Comparison of ENCODE assay signal across 8 cellular contexts in genomic region chr4:110197421-110198398, GRCh38. TPM values are rescaled to one million over a fixed set of nuclear protein-coding genes. Genes with fewer than 3 reads are reported as not detected.
A peak's percentile ranks its signal among the peaks of the same experiment; 100 is the strongest.
DNase-seq lines count a peak whose midpoint lies in the region; ATAC-seq, FAIRE-seq and TF ChIP-seq lines count a peak whose summit lies in the region.

No MANE protein-coding gene starts in this region.

- peaks cover 6% of the 10 kb centered on the region for H3K36me3 ChIP-seq in DND-41 (ENCODE audit: insufficient read depth, low read length)
- no peaks in the 10 kb centered on the region for H3K36me3 ChIP-seq in HCT116 (ENCODE audit: control insufficient read depth in 1 of 2, insufficient read depth in 2 of 2, low read length in 2 of 2)
- H3K36me3 ChIP-seq in HepG2 (replicated peaks in 1 of 2; ENCODE audit: control insufficient read depth in 1 of 2, insufficient read depth in 2 of 2, low read length in 2 of 2): no peaks in the 10 kb centered on the region; a peak in 2 of 5 replicates

- H3K4me3 Mint-ChIP-seq in activated CD4-positive, alpha-beta T cell treated with anti-CD3 and anti-CD28 coated beads, Interleukin-2, amount 10 ng/mL, durations not matched to agents 24 days and 14 days: peak overlapping the region; percentile 97

- H3K27me3 Mint-ChIP-seq in activated CD4-positive, alpha-beta T cell treated with anti-CD3 and anti-CD28 coated beads, Interleukin-2, amount 10 ng/mL, durations not matched to agents 24 days and 14 days: no peaks in the 10 kb centered on the region

- peak overlapping the region; percentile 71 to 93 for H3K4me3 ChIP-seq in DND-41 (ENCODE audit: low read depth in 1 of 2, low read length in 2 of 2)
- H3K4me3 ChIP-seq in HCT116 (replicated peaks in 1 of 2; ENCODE audit: low read depth in 1 of 2, low read length in 2 of 2): peak overlapping the region; percentile 72
- H3K4me3 ChIP-seq in coronary artery: peak overlapping the region; percentile 93
- peak overlapping the region; percentile 82 to 86 (median 84) for H3K4me3 ChIP-seq in HepG2 (replicated peaks in 1 of 3; ENCODE audit: insufficient read depth in 1 of 3, low read depth in 2 of 3, low read length in 3 of 3)

- H3K9ac ChIP-seq in DND-41 (ENCODE audit: low read depth, low read length) (peak overlapping the region; percentile 99), HCT116 (ENCODE audit: low read length) (peak overlapping the region; percentile 89), HepG2 (ENCODE audit: insufficient read depth, low read depth, low read length) (peak overlapping the region; percentile 85)

- TF ChIP-seq RAD21 in HCT116 (IDR thresholded peaks at IDR 0.05; ENCODE audit: low read depth) (no peak), HepG2 (CRISPR knock-in tag; IDR thresholded peaks at IDR 0.05) (no peak)

- H4K20me1 ChIP-seq in DND-41 (ENCODE audit: insufficient read depth, low read length) (no peaks in the 10 kb centered on the region), HCT116 (ENCODE audit: insufficient read depth) (no peaks in the 10 kb centered on the region), HepG2 (ENCODE audit: insufficient read depth, low read length) (no peaks in the 10 kb centered on the region)

- peaks cover 13% of the 10 kb centered on the region for H3K36me3 Mint-ChIP-seq in activated CD4-positive, alpha-beta T cell treated with anti-CD3 and anti-CD28 coated beads, Interleukin-2, amount 10 ng/mL, durations not matched to agents 24 days and 14 days (ENCODE audit: low read depth)

- H3K9me3 Mint-ChIP-seq in activated CD4-positive, alpha-beta T cell treated with anti-CD3 and anti-CD28 coated beads, Interleukin-2, amount 10 ng/mL, durations not matched to agents 24 days and 14 days: no peaks in the 10 kb centered on the region

- H3K9me2 ChIP-seq in HCT116 (ENCODE audit: insufficient read depth): no peaks in the 10 kb centered on the region

- peak overlapping the region; percentile 84 for H3K4me2 ChIP-seq in DND-41 (ENCODE audit: insufficient read depth, low read length)
- peak overlapping the region; percentile 81 for H3K4me2 ChIP-seq in HCT116 (ENCODE audit: low read length)
- H3K4me2 ChIP-seq in HepG2 (ENCODE audit: low read depth, low read length): peak overlapping the region; percentile 94

- TF ChIP-seq POLR2A in HCT116 (IDR thresholded peaks at IDR 0.05; ENCODE audit: borderline replicate concordance, extremely low read depth, insufficient read depth, insufficient read length) (peak; percentile 37), HepG2 (IDR thresholded peaks at IDR 0.05; ENCODE audit: insufficient read depth in 1 of 2, low read depth in 2 of 2, low read length in 2 of 2) (0 out of 4 replicates have a peak, but pooled peaks of 1 of the 2 experiments have one; percentile 32)

- peaks cover 30% of the 10 kb centered on the region for H3K4me1 Mint-ChIP-seq in activated CD4-positive, alpha-beta T cell treated with anti-CD3 and anti-CD28 coated beads, Interleukin-2, amount 10 ng/mL, durations not matched to agents 24 days and 14 days

- in situ Hi-C loops in HepG2 (cut with HindIII; ENCODE audit: extremely low pct_ligation_motif_present, low pct_unique_long_range_greater_than_20kb): loop anchor here (25.0 kb wide), 1 partner anchor 760 kb away; the partner anchor contains the start of gene SEC24B

- H2AFZ ChIP-seq in DND-41 (ENCODE audit: low read depth, low read length) (peak overlapping the region; percentile 85), HCT116 (ENCODE audit: low read depth, low read length, poor library complexity, severe bottlenecking) (peak overlapping the region; percentile 17), HepG2 (ENCODE audit: low read length) (peak overlapping the region; percentile 47)

- peaks cover 44% of the 10 kb centered on the region for H3K4me1 ChIP-seq in DND-41 (ENCODE audit: insufficient read depth, low read length)
- H3K4me1 ChIP-seq in HCT116 (ENCODE audit: control insufficient read depth in 1 of 2, insufficient read depth in 2 of 2, low read length in 2 of 2): peaks cover 38 to 46% of the 10 kb centered on the region in 2 experiments
- peaks cover 71% of the 10 kb centered on the region for H3K4me1 ChIP-seq in HepG2 (ENCODE audit: insufficient read depth, low read length)

- DNase-seq in DND-41 (peak; percentile 85), HCT116 (ENCODE audit: low read depth, low spot score) (no peak), NCI-H2227 (lab: John Stamatoyannopoulos, UW; ENCODE audit: unreplicated experiment) (peak; percentile 53), coronary artery (ENCODE audit: low spot score) (no peak), HepG2 (ENCODE audit: low spot score) (no peak)
- peak; percentile 84 for DNase-seq in activated CD4-positive, alpha-beta T cell treated with anti-CD3 and anti-CD28 coated beads, Interleukin-2, amount 10 ng/mL, durations not matched to agents 24 days and 14 days
- peak; percentile 54 for DNase-seq in stimulated activated CD4-positive, alpha-beta T cell treated with anti-CD3 and anti-CD28 coated beads, Interleukin-4, amount 100 ng/mL, for 1 hour

- ATAC-seq in DND-41 (ENCODE audit: insufficient read depth, low read depth) (peak; percentile 41), HCT116 (peak; percentile 3; the same call in 1 of the 2 replicates), HepG2 (no peak; the same call in 2 of the 3 replicates), HG03045 (IDR thresholded peaks at IDR 0.05; ENCODE audit: unreplicated experiment) (no peak)

- no peaks in the 10 kb centered on the region for H3K9me3 ChIP-seq in DND-41 (ENCODE audit: insufficient read depth, low read length, severe bottlenecking)
- no peaks in the 10 kb centered on the region for H3K9me3 ChIP-seq in HCT116 (ENCODE audit: control insufficient read depth in 1 of 2, insufficient read depth in 1 of 2, low read depth in 1 of 2, low read length in 2 of 2)
- H3K9me3 ChIP-seq in HepG2 (ENCODE audit: low read length): no peaks in the 10 kb centered on the region

- FAIRE-seq in HepG2 (lab: Jason Lieb, UNC): no peak

- CTCF ChIA-PET in HCT116 (lab: Charles Lee) (interaction anchor here (1.4 kb wide), 1 partner anchor 311 kb away, joined by 6 read pairs; no protein-coding TSS in a partner anchor), HepG2 (lab: Yijun Ruan, JAX; ENCODE audit: low intra/inter-chr PET ratio, low total read pairs) (no interaction called here)

- BruUV-seq in HCT116 (replicated peaks; lab: Mats Ljungman, UMichigan) (TSS peak; percentile 49), HepG2 (replicated peaks; lab: Mats Ljungman, UMichigan) (TSS peak; percentile 32)

- H3K27me3 ChIP-seq in DND-41 (ENCODE audit: insufficient read depth, low read length, poor library complexity) (no peaks in the 10 kb centered on the region), HCT116 (ENCODE audit: insufficient read depth, low read length) (no peaks in the 10 kb centered on the region), HepG2 (ENCODE audit: control insufficient read depth in 1 of 2, insufficient read depth in 2 of 2, low read length in 2 of 2) (no peaks in the 10 kb centered on the region; a peak in 1 of 5 replicates)

- no peak for TF ChIP-seq CTCF in DND-41 (IDR thresholded peaks at IDR 0.05; ENCODE audit: borderline replicate concordance, extremely low read depth, low read length, poor library complexity, severe bottlenecking)
- no peak for TF ChIP-seq CTCF in HCT116 (IDR thresholded peaks at IDR 0.05 in 2 of 3, conservative IDR thresholded peaks at IDR 0.05 in 1 of 3; ENCODE audit: borderline replicate concordance in 1 of 3, insufficient read depth in 1 of 3, low read depth in 2 of 3, low read length in 2 of 3)
- no peak for TF ChIP-seq CTCF in coronary artery (IDR thresholded peaks at IDR 0.05)
- no peak for TF ChIP-seq CTCF in HepG2 (CRISPR knock-in tag; IDR thresholded peaks at IDR 0.05)

- 1% methylated on average over 37 of the region's 53 CpGs for WGBS in HepG2 (ENCODE audit: low lambda C conversion rate)

- peak overlapping the region; percentile 96 for H3K27ac Mint-ChIP-seq in activated CD4-positive, alpha-beta T cell treated with anti-CD3 and anti-CD28 coated beads, Interleukin-2, amount 10 ng/mL, durations not matched to agents 24 days and 14 days

- TF ChIP-seq EP300 in HepG2 (IDR thresholded peaks at IDR 0.05; ENCODE audit: low read depth in 2 of 2, low read length in 2 of 2) (no peak), HepG2 (CRISPR knock-in tag; IDR thresholded peaks at IDR 0.05; ENCODE audit: borderline replicate concordance) (no peak)

- H3K79me2 ChIP-seq in DND-41 (ENCODE audit: insufficient read depth, low read length) (peaks cover 53% of the 10 kb centered on the region), HCT116 (ENCODE audit: insufficient read depth, low read length) (peaks cover 45% of the 10 kb centered on the region), HepG2 (ENCODE audit: insufficient read depth, low read length) (peaks cover 40% of the 10 kb centered on the region)

- intact Hi-C loops in HCT116 (cut with micrococcal nuclease) (loop anchor here (5.0 kb wide), 4 partner anchors 35 to 320 kb away; no protein-coding TSS in a partner anchor), HepG2 (cut with micrococcal nuclease; ENCODE audit: unreplicated experiment) (loop anchor here (5.0 kb wide), 2 partner anchors 145 to 190 kb away; no protein-coding TSS in a partner anchor)
- intact Hi-C loops in activated CD4-positive, alpha-beta T cell treated with anti-CD3 and anti-CD28 coated beads, Interleukin-2, amount 10 ng/mL, durations not matched to agents 24 days and 14 days (cut with micrococcal nuclease): loop anchor here (1.0 to 10.0 kb wide), 11 partner anchors 32 to 765 kb away; partner anchors contain the start of genes CASP6, GAR1, MCUB and SEC24B

- POLR2A ChIA-PET in HCT116 (lab: Charles Lee) (interaction anchor here (1.0 to 2.1 kb wide), 3 partner anchors 10 to 33 kb away, joined by 3 to 13 read pairs (median 5); no protein-coding TSS in a partner anchor), HepG2 (lab: Yijun Ruan, JAX) (interaction anchor here (0.6 kb wide), 2 partner anchors 76 to 384 kb away, joined by 3 read pairs; no protein-coding TSS in a partner anchor)

- RAD21 ChIA-PET in HCT116 (lab: Charles Lee; ENCODE audit: low non-redundant PET in 1 of 2, low total read pairs in 2 of 2, uncharacterized antibody in 2 of 2, unreplicated experiment in 2 of 2): no interaction called here

- H3K27ac ChIP-seq in DND-41 (ENCODE audit: low read length) (peak overlapping the region; percentile 89), HCT116 (ENCODE audit: low read depth, low read length) (peak overlapping the region; percentile 78), coronary artery (peak overlapping the region; percentile 64 to 89), HepG2 (ENCODE audit: extremely low read length, insufficient read depth, low read length) (peak overlapping the region; percentile 93)

RNA-seq across cellular contexts. Expression of gene ELOVL6, which starts 0.7 kb away (rescaled TPM):
- 38.7 TPM for total RNA-seq in HCT116 (2021; ENCODE audit: unreplicated experiment)
- 21.2 and 24.6 TPM in 2 replicates for polyA plus RNA-seq in HCT116 (2012)
- 14.5 and 15.6 TPM in 2 replicates for total RNA-seq in activated CD4-positive, alpha-beta T cell treated with anti-CD3 and anti-CD28 coated beads, Interleukin-2, amount 10 ng/mL, durations not matched to agents 24 days and 14 days
- total RNA-seq in HepG2 (2016; rRNA removed; fragmentation: Illumina TruSeq; extraction: Trizol): 14.1 and 19.6 TPM in 2 replicates
- 0.71 and 3.1 TPM in 2 replicates for total RNA-seq in HepG2 (2016; cell fraction: cytosol; rRNA removed; fragmentation: Illumina TruSeq; extraction: Trizol; ENCODE audit: low read depth)
- total RNA-seq in HepG2 (2016; cell fraction: insoluble cytoplasmic fraction; rRNA removed; fragmentation: Illumina TruSeq; extraction: Trizol): 15.5 and 16.4 TPM in 2 replicates
- 8.2 and 9.0 TPM in 2 replicates for total RNA-seq in HepG2 (2016; cell fraction: membrane; rRNA removed; fragmentation: Illumina TruSeq; extraction: Trizol)
- 18.1 and 18.9 TPM in 2 replicates for total RNA-seq in HepG2 (2016; cell fraction: nucleus; rRNA removed; fragmentation: Illumina TruSeq; extraction: Trizol)
- 23.2 and 35.7 TPM in 2 replicates for polyA plus RNA-seq in HepG2 (2011; rRNA removed)
- polyA plus RNA-seq in HepG2 (2011; cell fraction: cytosol; rRNA removed): 10.7 and 22.7 TPM in 2 replicates
- 10.2 and 14.1 TPM in 2 replicates for polyA plus RNA-seq in HepG2 (2011; cell fraction: nucleus; rRNA removed)
- polyA plus RNA-seq in HepG2 (2012): 39.6 and 48.4 TPM in 2 replicates
- 3.2 and 4.5 TPM in 2 replicates for polyA plus RNA-seq in HepG2 (2016; cell fraction: cytosol; fragmentation: Illumina TruSeq; extraction: Trizol; ENCODE audit: low read depth)
- polyA plus RNA-seq in HepG2 (2016; cell fraction: insoluble cytoplasmic fraction; fragmentation: Illumina TruSeq; extraction: Trizol; ENCODE audit: low read depth): 21.8 and 24.4 TPM in 2 replicates
- 7.5 and 9.5 TPM in 2 replicates for polyA plus RNA-seq in HepG2 (2016; cell fraction: membrane; fragmentation: Illumina TruSeq; extraction: Trizol; ENCODE audit: low read depth)
- 32.3 and 35.2 TPM in 2 replicates for polyA plus RNA-seq in HepG2 (2016; cell fraction: nucleus; fragmentation: Illumina TruSeq; extraction: Trizol; ENCODE audit: insufficient read depth, low read depth)
- 11.9 and 32.9 TPM in 2 replicates for polyA minus RNA-seq in HepG2 (2011; rRNA and poly(A)+ RNA removed; ENCODE audit: low replicate concordance)
- polyA minus RNA-seq in HepG2 (2011; cell fraction: cytosol; rRNA and poly(A)+ RNA removed): 13.3 and 29.7 TPM in 2 replicates
- polyA minus RNA-seq in HepG2 (2011; cell fraction: nucleus; rRNA and poly(A)+ RNA removed): 21.6 and 31.1 TPM in 2 replicates

Comparison
In these comparisons a context has a peak if more than half of its experiments do, and no peak if none do; other contexts are left out.
1. ATAC-seq: peak in DND-41 (single experiment) and HCT116 (single experiment); none in HepG2 (single experiment) and HG03045 (single experiment).
2. DNase-seq: peak in DND-41 (single experiment), NCI-H2227 (single experiment), activated CD4-positive, alpha-beta T cell treated with anti-CD3 and anti-CD28 coated beads, Interleukin-2, amount 10 ng/mL, durations not matched to agents 24 days and 14 days (single experiment) and stimulated activated CD4-positive, alpha-beta T cell treated with anti-CD3 and anti-CD28 coated beads, Interleukin-4, amount 100 ng/mL, for 1 hour (single experiment); none in HCT116 (single experiment), coronary artery (single experiment) and HepG2 (single experiment).
3. H2AFZ ChIP-seq: peak in every context shown above with its lines; median percentile 85 in DND-41; 47 in HepG2; 17 in HCT116.
4. Peak in every context shown above with its lines, with median percentiles within 50 percentile points of each other: H3K27ac ChIP-seq, H3K4me2 ChIP-seq, H3K4me3 ChIP-seq and H3K9ac ChIP-seq.